In the genomic region with DNA sequence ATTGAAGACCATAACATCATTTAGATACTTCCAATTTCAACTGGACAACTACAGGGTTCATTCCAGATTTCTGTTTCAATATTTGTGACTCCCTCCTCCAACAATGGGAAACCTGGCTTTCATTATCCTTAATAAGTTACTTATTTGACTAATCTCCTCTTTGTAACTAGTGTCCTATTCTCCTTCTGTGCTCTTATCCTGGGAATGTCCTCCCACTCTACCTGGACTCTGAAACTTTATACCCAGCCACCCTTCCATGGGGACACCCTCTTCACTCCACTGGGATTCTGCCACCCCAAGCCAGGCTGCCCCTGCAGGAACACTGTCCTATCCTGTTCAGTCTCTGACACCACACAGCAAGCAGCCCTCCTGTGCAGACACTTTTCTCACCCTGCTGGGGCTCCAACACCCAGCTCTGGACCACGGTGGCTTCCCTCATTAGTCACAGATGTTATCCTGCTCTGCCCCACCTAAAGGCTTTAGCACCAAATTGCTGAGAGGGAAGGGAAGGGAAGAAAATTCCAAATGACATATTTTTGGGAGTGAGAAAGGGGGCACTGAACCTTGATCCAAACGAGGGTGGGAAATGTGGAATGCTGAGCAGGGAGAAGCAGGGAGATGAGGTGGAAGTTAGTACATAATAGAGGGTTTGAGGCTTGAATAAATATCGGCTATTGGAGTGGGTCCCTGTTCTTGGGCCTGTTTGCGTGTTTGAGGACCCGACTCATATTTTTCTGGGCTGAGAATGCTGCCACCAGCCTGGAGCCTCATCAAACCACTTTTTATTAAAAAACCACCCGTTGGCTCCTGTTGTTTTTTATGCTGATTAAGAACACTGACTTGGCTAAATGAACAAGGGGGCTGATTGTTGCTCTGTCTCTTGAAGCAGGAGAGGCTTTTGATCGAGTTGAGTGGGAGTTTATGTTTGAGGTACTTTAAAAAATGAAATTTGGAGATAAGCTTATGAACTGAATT, we compare ENCODE assay signal across 13 cellular contexts. TPM values are rescaled to one million over a fixed set of nuclear protein-coding genes. Genes with fewer than 3 reads are reported as not detected.
DNase-seq lines count a peak whose midpoint lies in the region; ATAC-seq and TF ChIP-seq lines count a peak whose summit lies in the region.
"Had no signal": no experiment of that assay in that cellular context is flagged by ENCODE, and none has a peak within 500 bp of the region (broad histone marks: within the 10 kb centered on the region; RNA-seq: fewer than 3 reads in every experiment).

No MANE protein-coding gene starts in this region.

- H3K4me2 ChIP-seq in mammary epithelial cell (ENCODE audit: insufficient read depth, low read depth, low read length) = peak overlapping the region; percentile 46
- H3K4me2 ChIP-seq in neural progenitor cell = no peak overlapping the region

- H3K4me1 Mint-ChIP-seq in neural progenitor cell = peaks cover 14% of the 10 kb centered on the region

- ATAC-seq in HG03432 (IDR thresholded peaks at IDR 0.05; ENCODE audit: unreplicated experiment) = no peak
- ATAC-seq: HCT116 had no signal

- H3K27me3 Mint-ChIP-seq in neural progenitor cell (ENCODE audit: insufficient read depth, low read depth) = peaks cover 8% of the 10 kb centered on the region
- H3K27me3 Mint-ChIP-seq: stimulated activated naive CD8-positive, alpha-beta T cell treated with anti-CD3 and anti-CD28 coated beads, Interleukin-15, Interleukin-2, amounts not matched to agents 100 ng/mL and 50 ng/mL, for 24 hours had no signal

- H4K20me1 ChIP-seq in mammary epithelial cell (ENCODE audit: insufficient read depth, low read length) = no peaks in the 10 kb centered on the region
- H4K20me1 ChIP-seq in neural progenitor cell (ENCODE audit: low read depth) = no peaks in the 10 kb centered on the region

- peaks cover 12% of the 10 kb centered on the region for H3K9me3 Mint-ChIP-seq in neural progenitor cell
- H3K9me3 Mint-ChIP-seq: stimulated activated naive CD8-positive, alpha-beta T cell treated with anti-CD3 and anti-CD28 coated beads, Interleukin-15, Interleukin-2, amounts not matched to agents 100 ng/mL and 50 ng/mL, for 24 hours had no signal

- H3K27ac Mint-ChIP-seq in neural progenitor cell = peak overlapping the region; percentile 48

- dilution Hi-C loops in mammary epithelial cell (cut with HindIII; ENCODE audit: low sequenced_read_pairs) = loop anchor here (5.0 kb wide), 1 partner anchor 36 kb away; no protein-coding TSS in a partner anchor

- DNase-seq in GM03348 (ENCODE audit: low spot score) (peak; percentile 38), MG63 (peak; percentile 66), mammary epithelial cell (peak; percentile 52), neural progenitor cell (ENCODE audit: low spot score) (no peak), SKM-1 (lab: John Stamatoyannopoulos, UW; ENCODE audit: unreplicated experiment) (no peak), tibial artery (no peak)
- DNase-seq in effector memory CD4-positive, alpha-beta T cell = no peak
- DNase-seq: central memory CD4-positive, alpha-beta T cell; DMS153; glutamatergic neuron had no signal

- H2AFZ ChIP-seq in mammary epithelial cell (ENCODE audit: low read depth, low read length) = peak overlapping the region; percentile 70
- H2AFZ ChIP-seq in neural progenitor cell (replicated peaks) = peak overlapping the region; percentile 7

- H3K36me3 Mint-ChIP-seq in neural progenitor cell = no peaks in the 10 kb centered on the region

- intact Hi-C loops in mammary epithelial cell (cut with micrococcal nuclease) = loop anchor here (1.0 kb wide), 2 partner anchors 33 to 54 kb away; a partner anchor contains a TSS
- intact Hi-C loops in tibial artery (cut with DNase I; ENCODE audit: low total_unique reads) = no loop called here

- H3F3A ChIP-seq in neural progenitor cell (ENCODE audit: low read depth) = no peaks in the 10 kb centered on the region

- H3K36me3 ChIP-seq in MG63 = no peaks in the 10 kb centered on the region
- no peaks in the 10 kb centered on the region for H3K36me3 ChIP-seq in mammary epithelial cell (ENCODE audit: insufficient read depth, low read length)
- H3K36me3 ChIP-seq in neural progenitor cell = no peaks in the 10 kb centered on the region
- no peaks in the 10 kb centered on the region for H3K36me3 ChIP-seq in tibial artery
- no peaks in the 10 kb centered on the region for H3K36me3 ChIP-seq in effector memory CD4-positive, alpha-beta T cell (ENCODE audit: control insufficient read depth, insufficient read depth, low read length)

- H3K4me3 ChIP-seq in MG63 (no peak overlapping the region), mammary epithelial cell (replicated peaks in 1 of 3; ENCODE audit: insufficient read depth in 1 of 3, low read depth in 2 of 3, low read length in 3 of 3) (no peak overlapping the region), neural progenitor cell (no peak overlapping the region), tibial artery (no peak overlapping the region)
- no peak overlapping the region for H3K4me3 ChIP-seq in effector memory CD4-positive, alpha-beta T cell (ENCODE audit: insufficient read depth, low read depth, low read length, poor library complexity, severe bottlenecking)

- H3K27ac ChIP-seq in mammary epithelial cell (ENCODE audit: insufficient read depth, low read depth, low read length) = peak overlapping the region; percentile 42
- H3K27ac ChIP-seq in neural progenitor cell = no peak overlapping the region
- H3K27ac ChIP-seq in tibial artery = no peak overlapping the region
- no peak overlapping the region for H3K27ac ChIP-seq in effector memory CD4-positive, alpha-beta T cell (ENCODE audit: insufficient read depth, low read length, poor library complexity, severe bottlenecking)

- no TSS peak for BruUV-seq in mammary epithelial cell (replicated peaks; lab: Mats Ljungman, UMichigan)

- CTCF ChIA-PET in mammary epithelial cell (lab: Charles Lee; ENCODE audit: low non-redundant PET) = no interaction called here

- in situ Hi-C loops in mammary epithelial cell (cut with MboI; ENCODE audit: low sequenced_read_pairs in 2 of 2) = no loop called here

- TF ChIP-seq CTCF in mammary epithelial cell (conservative IDR thresholded peaks at IDR 0.05 in 1 of 2, IDR thresholded peaks at IDR 0.05 in 1 of 2; ENCODE audit: extremely low read depth in 1 of 2, insufficient read depth in 1 of 2, low read depth in 1 of 2, low read length in 2 of 2) (no peak), neural progenitor cell (IDR thresholded peaks at IDR 0.05) (no peak), tibial artery (IDR thresholded peaks at IDR 0.05) (no peak)

- H3K9me3 ChIP-seq in MG63 = no peaks in the 10 kb centered on the region
- no peaks in the 10 kb centered on the region for H3K9me3 ChIP-seq in mammary epithelial cell (replicated peaks; ENCODE audit: insufficient read depth, low read length)
- no peaks in the 10 kb centered on the region for H3K9me3 ChIP-seq in neural progenitor cell (ENCODE audit: low read depth)
- no peaks in the 10 kb centered on the region for H3K9me3 ChIP-seq in tibial artery
- H3K9me3 ChIP-seq in effector memory CD4-positive, alpha-beta T cell (ENCODE audit: control insufficient read depth, low read length) = no peaks in the 10 kb centered on the region

- WGBS in mammary epithelial cell (ENCODE audit: low coverage, missing lambda C conversion rate) = 4% methylated on average over 6 of the region's 7 CpGs

- peaks cover 21% of the 10 kb centered on the region for H3K4me1 ChIP-seq in mammary epithelial cell (ENCODE audit: insufficient read depth, low read length)
- H3K4me1 ChIP-seq in neural progenitor cell = no peaks in the 10 kb centered on the region
- H3K4me1 ChIP-seq in tibial artery = peaks cover 0 to 25% (median 3%) of the 10 kb centered on the region in 4 donors
- no peaks in the 10 kb centered on the region for H3K4me1 ChIP-seq in effector memory CD4-positive, alpha-beta T cell (ENCODE audit: control insufficient read depth, insufficient read depth, low read length, poor library complexity, severe bottlenecking)

- no peak overlapping the region for H3K4me3 Mint-ChIP-seq in neural progenitor cell

- no peak overlapping the region for H3K9ac ChIP-seq in mammary epithelial cell (ENCODE audit: insufficient read depth, low read length)
- H3K9ac ChIP-seq in neural progenitor cell = no peak overlapping the region

- H3K79me2 ChIP-seq in mammary epithelial cell (ENCODE audit: insufficient read depth, low read length) (no peaks in the 10 kb centered on the region), neural progenitor cell (ENCODE audit: low read depth) (no peaks in the 10 kb centered on the region)

- H3K27me3 ChIP-seq in MG63 (no peaks in the 10 kb centered on the region), mammary epithelial cell (ENCODE audit: insufficient read depth, low read length) (no peaks in the 10 kb centered on the region), neural progenitor cell (no peaks in the 10 kb centered on the region), tibial artery (no peaks in the 10 kb centered on the region)
- H3K27me3 ChIP-seq in effector memory CD4-positive, alpha-beta T cell (replicated peaks; ENCODE audit: control insufficient read depth, insufficient read depth, low read length, poor library complexity, severe bottlenecking) = no peaks in the 10 kb centered on the region

RNA-seq across cellular contexts. Expression of a gene that starts 54.0 kb away (rescaled TPM):
- total RNA-seq in MG63 (2014; rRNA removed; shearing (Covaris generic); ENCODE audit: low replicate concordance) = 11.4 and 19.5 TPM in 2 replicates
- total RNA-seq in mammary epithelial cell = 10 to 100 TPM; 32.7 to 65.7 TPM
- polyA plus RNA-seq in mammary epithelial cell = 23.1 TPM
- polyA minus RNA-seq in mammary epithelial cell = 36.7 TPM
- 46.2 and 76.7 TPM in 2 replicates for total RNA-seq in neural progenitor cell (ENCODE audit: low replicate concordance)

Comparison
In these comparisons a context has a peak if more than half of its experiments do, and no peak if none do; other contexts are left out.
1. DNase-seq: peak in GM03348 (single experiment), MG63 (single experiment) and mammary epithelial cell (single experiment); none in neural progenitor cell (single experiment), SKM-1 (single experiment), tibial artery (0 of 2) and effector memory CD4-positive, alpha-beta T cell (0 of 3).